In the genomic region with DNA sequence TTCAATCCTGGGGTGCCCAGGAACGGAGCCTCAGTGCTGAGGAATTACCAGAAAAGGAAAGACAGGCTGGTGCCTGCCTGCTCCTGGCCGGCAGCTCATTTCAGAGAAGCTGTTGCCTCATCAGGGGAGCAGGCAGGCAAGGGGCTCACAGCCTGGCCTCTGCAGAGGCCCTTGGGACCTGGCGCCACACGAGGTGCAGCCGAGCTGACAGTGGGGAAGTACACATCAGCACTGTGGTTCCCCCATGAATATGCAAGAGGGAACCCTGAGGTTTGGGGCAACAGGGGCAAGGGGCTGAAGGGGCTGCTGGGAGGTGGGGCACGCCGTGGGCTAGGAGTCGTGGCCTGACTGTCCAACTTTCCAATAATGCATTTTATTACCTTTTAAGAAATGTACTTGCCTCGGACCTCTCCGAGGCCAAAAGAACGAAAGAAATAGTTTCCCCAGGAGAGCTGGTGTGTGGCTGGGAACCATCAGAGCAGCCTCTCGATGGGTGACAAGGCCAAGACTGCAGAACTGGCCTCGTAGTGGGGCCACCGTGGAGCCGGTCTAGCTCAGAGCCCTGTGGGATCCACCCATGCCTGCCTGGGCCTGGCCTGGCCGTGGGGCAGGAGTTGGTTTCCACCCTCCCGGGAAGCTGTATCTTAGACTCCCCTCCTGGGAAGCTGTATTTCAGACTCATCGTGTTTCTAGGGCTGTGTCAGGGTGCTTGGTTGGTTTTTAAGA, we compare ENCODE assay signal across 25 cellular contexts.
A peak's percentile ranks its signal among the peaks of the same experiment; 100 is the strongest.
DNase-seq lines count a peak whose midpoint lies in the region; ATAC-seq and TF ChIP-seq lines count a peak whose summit lies in the region.
"Had no signal": no experiment of that assay in that cellular context is flagged by ENCODE, and none has a peak within 500 bp of the region (broad histone marks: within the 10 kb centered on the region; RNA-seq: fewer than 3 reads in every experiment).

No MANE protein-coding gene starts in this region.

- no peaks in the 10 kb centered on the region for H3K27me3 ChIP-seq in BLaER1 treated with 17β-estradiol and CSF1 and Interleukin-3, amounts not matched to agents 10 nM and 100 nM
- no peaks in the 10 kb centered on the region for H3K27me3 ChIP-seq in RWPE2 (ENCODE audit: insufficient read depth, poor library complexity, severe bottlenecking)
- H3K27me3 ChIP-seq: ascending aorta, uterus had no signal

- no peaks in the 10 kb centered on the region for H3K9me3 Mint-ChIP-seq in naive B cell
- no peaks in the 10 kb centered on the region for H3K9me3 Mint-ChIP-seq in activated CD8-positive, alpha-beta memory T cell treated with anti-CD3 and anti-CD28 coated beads, Interleukin-2, amount 10 ng/mL, durations not matched to agents 7 days and 5 days (ENCODE audit: low read depth)
- H3K9me3 Mint-ChIP-seq: activated naive CD4-positive, alpha-beta T cell treated with anti-CD3 and anti-CD28 coated beads, Interleukin-2, amount 50 U/mL, for 24 hours; activated T-cell treated with anti-CD3 and anti-CD28 coated beads, Interleukin-2, amount 50 U/mL, for 4 hours; mesothelial cell of epicardium; natural killer cell treated with Interleukin-12 subunit alpha and Interleukin-12 subunit beta and Interleukin-15 and Interleukin-18, amount 100 ng/mL, for 72 hours had no signal

- H3K4me3 Mint-ChIP-seq in naive B cell: peak overlapping the region in 6 of 8 donors; percentile 20 to 68 (median 39)
- H3K4me3 Mint-ChIP-seq in activated CD8-positive, alpha-beta memory T cell treated with anti-CD3 and anti-CD28 coated beads, Interleukin-2, amount 10 ng/mL, durations not matched to agents 7 days and 5 days: no peak overlapping the region
- H3K4me3 Mint-ChIP-seq: activated CD8-positive, alpha-beta T cell treated with anti-CD3 and anti-CD28 coated beads, Interleukin-2, amount 10 ng/mL, durations not matched to agents 7 days and 5 days; activated naive CD4-positive, alpha-beta T cell treated with anti-CD3 and anti-CD28 coated beads, Interleukin-2, amount 50 U/mL, for 24 hours; activated T-cell treated with anti-CD3 and anti-CD28 coated beads, Interleukin-2, amount 50 U/mL, for 4 hours; mesothelial cell of epicardium; natural killer cell treated with Interleukin-12 subunit alpha and Interleukin-12 subunit beta and Interleukin-15 and Interleukin-18, amount 100 ng/mL, for 72 hours had no signal

- CTCF ChIA-PET in activated CD8-positive, alpha-beta memory T cell treated with anti-CD3 and anti-CD28 coated beads, Interleukin-2, amount 10 ng/mL, durations not matched to agents 7 days and 5 days (lab: Charles Lee): no interaction called here

- H3K4me3 ChIP-seq in BLaER1 treated with 17β-estradiol and CSF1 and Interleukin-3, amounts not matched to agents 10 nM and 100 nM: no peak overlapping the region
- no peak overlapping the region for H3K4me3 ChIP-seq in RWPE2 (ENCODE audit: severe bottlenecking)
- H3K4me3 ChIP-seq: ascending aorta, dorsolateral prefrontal cortex, heart left ventricle, uterus had no signal

- no peaks in the 10 kb centered on the region for H3K27me3 Mint-ChIP-seq in naive B cell
- peaks cover 11% of the 10 kb centered on the region for H3K27me3 Mint-ChIP-seq in activated CD8-positive, alpha-beta memory T cell treated with anti-CD3 and anti-CD28 coated beads, Interleukin-2, amount 10 ng/mL, durations not matched to agents 7 days and 5 days
- H3K27me3 Mint-ChIP-seq: activated naive CD4-positive, alpha-beta T cell treated with anti-CD3 and anti-CD28 coated beads, Interleukin-2, amount 50 U/mL, for 24 hours had no signal

- H3K9me3 ChIP-seq in BLaER1 treated with 17β-estradiol and CSF1 and Interleukin-3, amounts not matched to agents 10 nM and 100 nM (replicated peaks in 1 of 11): no peaks in the 10 kb centered on the region
- no peaks in the 10 kb centered on the region for H3K9me3 ChIP-seq in RWPE2 (ENCODE audit: severe bottlenecking)
- H3K9me3 ChIP-seq: ascending aorta, heart left ventricle, uterus had no signal

- H3K36me3 ChIP-seq in BLaER1 treated with 17β-estradiol and CSF1 and Interleukin-3, amounts not matched to agents 10 nM and 100 nM: peaks cover 0 to 39% (median 30%) of the 10 kb centered on the region in 11 experiments; a peak in 17 of 22 replicates
- H3K36me3 ChIP-seq in RWPE2 (ENCODE audit: low read depth): no peaks in the 10 kb centered on the region
- H3K36me3 ChIP-seq: ascending aorta, heart left ventricle, uterus had no signal

- H3K4me2 ChIP-seq in BLaER1 treated with 17β-estradiol and CSF1 and Interleukin-3, amounts not matched to agents 10 nM and 100 nM: peak overlapping the region; percentile 40 to 89 (median 70)
- H3K4me2 ChIP-seq: KMS-11 had no signal

- TF ChIP-seq POLR2A in GM19193 (IDR thresholded peaks at IDR 0.05; ENCODE audit: extremely low read depth, insufficient read depth, insufficient read length): peak; percentile 22

- peaks cover 6 to 13% of the 10 kb centered on the region in 2 donors for H3K36me3 Mint-ChIP-seq in naive B cell
- H3K36me3 Mint-ChIP-seq in activated CD8-positive, alpha-beta memory T cell treated with anti-CD3 and anti-CD28 coated beads, Interleukin-2, amount 10 ng/mL, durations not matched to agents 7 days and 5 days: no peaks in the 10 kb centered on the region
- H3K36me3 Mint-ChIP-seq: activated naive CD4-positive, alpha-beta T cell treated with anti-CD3 and anti-CD28 coated beads, Interleukin-2, amount 50 U/mL, for 24 hours; mesothelial cell of epicardium; natural killer cell treated with Interleukin-12 subunit alpha and Interleukin-12 subunit beta and Interleukin-15 and Interleukin-18, amount 100 ng/mL, for 72 hours had no signal

- peaks cover 57 to 80% (median 67%) of the 10 kb centered on the region in 3 donors for H3K4me1 Mint-ChIP-seq in naive B cell
- no peaks in the 10 kb centered on the region for H3K4me1 Mint-ChIP-seq in activated CD8-positive, alpha-beta memory T cell treated with anti-CD3 and anti-CD28 coated beads, Interleukin-2, amount 10 ng/mL, durations not matched to agents 7 days and 5 days
- H3K4me1 Mint-ChIP-seq: activated naive CD4-positive, alpha-beta T cell treated with anti-CD3 and anti-CD28 coated beads, Interleukin-2, amount 50 U/mL, for 24 hours had no signal

- no peak for TF ChIP-seq CTCF in RWPE2 (IDR thresholded peaks at IDR 0.05; ENCODE audit: poor library complexity, severe bottlenecking)

- peak overlapping the region in 6 of 11 experiments; percentile 7 to 41 (median 27); a peak in 8 of 22 replicates for H3K9ac ChIP-seq in BLaER1 treated with 17β-estradiol and CSF1 and Interleukin-3, amounts not matched to agents 10 nM and 100 nM
- H3K9ac ChIP-seq: KMS-11 had no signal

- peak overlapping the region in 5 of 6 donors; percentile 33 to 94 (median 87) for H3K27ac Mint-ChIP-seq in naive B cell
- H3K27ac Mint-ChIP-seq in activated CD8-positive, alpha-beta memory T cell treated with anti-CD3 and anti-CD28 coated beads, Interleukin-2, amount 10 ng/mL, durations not matched to agents 7 days and 5 days: no peak overlapping the region
- H3K27ac Mint-ChIP-seq: activated CD8-positive, alpha-beta T cell treated with anti-CD3 and anti-CD28 coated beads, Interleukin-2, amount 10 ng/mL, durations not matched to agents 7 days and 5 days; activated naive CD4-positive, alpha-beta T cell treated with anti-CD3 and anti-CD28 coated beads, Interleukin-2, amount 50 U/mL, for 24 hours; mesothelial cell of epicardium; natural killer cell treated with Interleukin-12 subunit alpha and Interleukin-12 subunit beta and Interleukin-15 and Interleukin-18, amount 100 ng/mL, for 72 hours; progenitor cell of endocrine pancreas had no signal

- peak overlapping the region in 7 of 11 experiments; percentile 5 to 59 (median 37); a peak in 7 of 22 replicates for H3K27ac ChIP-seq in BLaER1 treated with 17β-estradiol and CSF1 and Interleukin-3, amounts not matched to agents 10 nM and 100 nM
- no peak overlapping the region for H3K27ac ChIP-seq in RWPE2 (ENCODE audit: poor library complexity, severe bottlenecking)
- H3K27ac ChIP-seq: ascending aorta, dorsolateral prefrontal cortex, heart left ventricle, KMS-11, uterus had no signal

- ATAC-seq in RWPE2 (ENCODE audit: low read depth) (no peak), naive B cell (ENCODE audit: low read depth in 2 of 2) (peak; percentile 86 to 87), GM18502 (IDR thresholded peaks at IDR 0.05; ENCODE audit: poor library complexity, unreplicated experiment) (no peak), HG03139 (IDR thresholded peaks at IDR 0.05; ENCODE audit: unreplicated experiment) (no peak)
- ATAC-seq in activated CD8-positive, alpha-beta memory T cell treated with anti-CD3 and anti-CD28 coated beads, Interleukin-2, amount 10 ng/mL, durations not matched to agents 7 days and 5 days: no peak
- ATAC-seq: activated CD4-positive, CD25-positive, alpha-beta regulatory T cell treated with anti-CD3 and anti-CD28 coated beads, Interleukin-2, amount 50 U/mL, for 24 hours; activated CD8-positive, alpha-beta T cell treated with anti-CD3 and anti-CD28 coated beads, Interleukin-2, amount 10 ng/mL, durations not matched to agents 7 days and 5 days; activated T-cell treated with anti-CD3 and anti-CD28 coated beads, Interleukin-2, amount 50 U/mL, for 4 hours; heart left ventricle; natural killer cell treated with Interleukin-12 subunit alpha and Interleukin-12 subunit beta and Interleukin-15 and Interleukin-18, amount 100 ng/mL, for 72 hours; Right ventricle myocardium inferior had no signal

- H4K20me1 ChIP-seq in BLaER1 treated with 17β-estradiol and CSF1 and Interleukin-3, amounts not matched to agents 10 nM and 100 nM: peaks cover 0 to 83% (median 53%) of the 10 kb centered on the region in 11 experiments; a peak in 18 of 22 replicates

- H3K4me1 ChIP-seq in BLaER1 treated with 17β-estradiol and CSF1 and Interleukin-3, amounts not matched to agents 10 nM and 100 nM: peaks cover 14 to 86% (median 55%) of the 10 kb centered on the region in 10 experiments
- no peaks in the 10 kb centered on the region for H3K4me1 ChIP-seq in RWPE2 (ENCODE audit: insufficient read depth, poor library complexity, severe bottlenecking)
- H3K4me1 ChIP-seq: ascending aorta, heart left ventricle, uterus had no signal

- peak; percentile 13 for DNase-seq in RWPE2 (ENCODE audit: low spot score)
- peak; percentile 30 for DNase-seq in naive B cell
- no peak for DNase-seq in activated CD8-positive, alpha-beta memory T cell treated with anti-CD3 and anti-CD28 coated beads, Interleukin-2, amount 10 ng/mL, durations not matched to agents 7 days and 5 days
- no peak for DNase-seq in stimulated activated CD4-positive, alpha-beta T cell treated with anti-CD3 and anti-CD28 coated beads, Interleukin-4, amount 100 ng/mL, for 4 hours
- DNase-seq: activated CD8-positive, alpha-beta T cell treated with anti-CD3 and anti-CD28 coated beads, Interleukin-2, amount 10 ng/mL, durations not matched to agents 7 days and 5 days; activated T-cell treated with anti-CD3 and anti-CD28 coated beads, Interleukin-2, amount 50 U/mL, for 4 hours; central memory CD4-positive, alpha-beta T cell; H7; NCI-H1694 treated with DMSO at 0.1 percent for 48 hours; NCI-H526 treated with DMSO at 0.1 percent for 48 hours; uterus had no signal

Comparison
In these comparisons a context has a peak if more than half of its experiments do, and no peak if none do; other contexts are left out.
1. ATAC-seq: peak in naive B cell (2 of 2); none in RWPE2 (single experiment), GM18502 (single experiment), HG03139 (single experiment) and activated CD8-positive, alpha-beta memory T cell treated with anti-CD3 and anti-CD28 coated beads, Interleukin-2, amount 10 ng/mL, durations not matched to agents 7 days and 5 days (single experiment).
2. DNase-seq: peak in RWPE2 (single experiment) and naive B cell (single experiment); none in activated CD8-positive, alpha-beta memory T cell treated with anti-CD3 and anti-CD28 coated beads, Interleukin-2, amount 10 ng/mL, durations not matched to agents 7 days and 5 days (single experiment) and stimulated activated CD4-positive, alpha-beta T cell treated with anti-CD3 and anti-CD28 coated beads, Interleukin-4, amount 100 ng/mL, for 4 hours (0 of 2).